ENCODE assay signal across 14 cellular contexts in the genomic region with DNA sequence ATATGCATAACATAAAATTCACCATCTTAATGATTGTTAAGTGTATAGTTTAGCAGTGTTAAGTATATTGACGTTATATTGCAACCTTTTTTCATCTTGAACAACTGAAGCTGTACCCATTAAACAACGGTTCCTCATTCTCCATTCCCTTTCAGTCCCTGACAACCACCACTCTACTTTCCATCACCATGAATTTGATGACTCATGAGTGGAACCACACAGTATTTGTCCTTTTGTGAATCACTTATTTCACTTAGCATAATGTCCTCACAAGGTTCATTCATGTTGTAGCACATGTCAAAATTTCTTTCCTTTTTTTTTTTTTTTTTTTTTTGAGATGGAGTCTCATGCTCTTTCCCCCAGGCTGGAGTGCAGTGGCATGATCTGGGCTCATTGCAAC. TPM values are rescaled to one million over a fixed set of nuclear protein-coding genes. Genes with fewer than 3 reads are reported as not detected.
DNase-seq lines count a peak whose midpoint lies in the region; ATAC-seq, FAIRE-seq and TF ChIP-seq lines count a peak whose summit lies in the region.
"Had no signal": no experiment of that assay in that cellular context is flagged by ENCODE, and none has a peak within 500 bp of the region (broad histone marks: within the 10 kb centered on the region; RNA-seq: fewer than 3 reads in every experiment).

No MANE protein-coding gene starts in this region.

- no peaks in the 10 kb centered on the region for H3K9me2 ChIP-seq in PC-9 (ENCODE audit: insufficient read depth)

- TF ChIP-seq CTCF in PC-9 (conservative IDR thresholded peaks at IDR 0.05), result no peak
- TF ChIP-seq CTCF in bronchial epithelial cell (IDR thresholded peaks at IDR 0.05; ENCODE audit: insufficient read depth, low read length, severe bottlenecking), result no peak

- H3K27ac ChIP-seq in PC-9, result peak overlapping the region; percentile 82
- H3K27ac ChIP-seq: dorsolateral prefrontal cortex, VCaP had no signal

- no peaks in the 10 kb centered on the region for H3K79me2 ChIP-seq in PC-9 (ENCODE audit: low read depth)

- no peaks in the 10 kb centered on the region for H3K36me3 Mint-ChIP-seq in activated CD8-positive, alpha-beta memory T cell treated with anti-CD3 and anti-CD28 coated beads, Interleukin-2, amount 10 ng/mL, durations not matched to agents 7 days and 5 days
- no peaks in the 10 kb centered on the region for H3K36me3 Mint-ChIP-seq in stimulated activated effector memory CD8-positive, alpha-beta T cell treated with anti-CD3 and anti-CD28 coated beads, Interleukin-12 subunit alpha, Interleukin-12 subunit beta, amount 100 ng/mL, for 72 hours

- peak; percentile 37 for ATAC-seq in activated CD8-positive, alpha-beta memory T cell treated with anti-CD3 and anti-CD28 coated beads, Interleukin-2, amount 10 ng/mL, durations not matched to agents 7 days and 5 days
- ATAC-seq in stimulated activated effector memory CD8-positive, alpha-beta T cell treated with anti-CD3 and anti-CD28 coated beads, Interleukin-12 subunit alpha, Interleukin-12 subunit beta, amount 100 ng/mL, for 72 hours, result peak; percentile 85

- H3K4me3 Mint-ChIP-seq in activated CD8-positive, alpha-beta memory T cell treated with anti-CD3 and anti-CD28 coated beads, Interleukin-2, amount 10 ng/mL, durations not matched to agents 7 days and 5 days, result no peak overlapping the region
- no peak overlapping the region for H3K4me3 Mint-ChIP-seq in stimulated activated effector memory CD8-positive, alpha-beta T cell treated with anti-CD3 and anti-CD28 coated beads, Interleukin-12 subunit alpha, Interleukin-12 subunit beta, amount 100 ng/mL, for 72 hours

- H2AFZ ChIP-seq in PC-9, result no peak overlapping the region

- intact Hi-C loops in PC-9 (cut with micrococcal nuclease; ENCODE audit: unreplicated experiment), result no loop called here

- H3K9me3 Mint-ChIP-seq in activated CD8-positive, alpha-beta memory T cell treated with anti-CD3 and anti-CD28 coated beads, Interleukin-2, amount 10 ng/mL, durations not matched to agents 7 days and 5 days (ENCODE audit: low read depth), result no peaks in the 10 kb centered on the region
- H3K9me3 Mint-ChIP-seq in stimulated activated effector memory CD8-positive, alpha-beta T cell treated with anti-CD3 and anti-CD28 coated beads, Interleukin-12 subunit alpha, Interleukin-12 subunit beta, amount 100 ng/mL, for 72 hours, result no peaks in the 10 kb centered on the region

- no peak overlapping the region for H3K27ac Mint-ChIP-seq in activated CD8-positive, alpha-beta memory T cell treated with anti-CD3 and anti-CD28 coated beads, Interleukin-2, amount 10 ng/mL, durations not matched to agents 7 days and 5 days
- no peak overlapping the region for H3K27ac Mint-ChIP-seq in stimulated activated effector memory CD8-positive, alpha-beta T cell treated with anti-CD3 and anti-CD28 coated beads, Interleukin-12 subunit alpha, Interleukin-12 subunit beta, amount 100 ng/mL, for 72 hours

- CTCF ChIA-PET in activated CD8-positive, alpha-beta memory T cell treated with anti-CD3 and anti-CD28 coated beads, Interleukin-2, amount 10 ng/mL, durations not matched to agents 7 days and 5 days (lab: Charles Lee), result no interaction called here
- CTCF ChIA-PET in PC-9 (lab: Charles Lee), result no interaction called here

- DNase-seq in activated CD8-positive, alpha-beta memory T cell treated with anti-CD3 and anti-CD28 coated beads, Interleukin-2, amount 10 ng/mL, durations not matched to agents 7 days and 5 days, result no peak
- DNase-seq in activated CD8-positive, alpha-beta memory T cell treated with anti-CD3 and anti-CD28 coated beads for 24 hours, result no peak
- DNase-seq in PC-9 (peak in 1 of 2 experiments; percentile 73), bronchial epithelial cell (ENCODE audit: low read depth) (peak; percentile 86), G401 (ENCODE audit: low spot score) (no peak), GF-D8 (lab: John Stamatoyannopoulos, UW) (no peak)
- DNase-seq in stimulated activated effector memory CD8-positive, alpha-beta T cell treated with anti-CD3 and anti-CD28 coated beads, Interleukin-12 subunit alpha, Interleukin-12 subunit beta, amount 100 ng/mL, for 72 hours (ENCODE audit: low spot score in 2 of 2), result no peak
- no peak for DNase-seq in activated effector memory CD4-positive, alpha-beta T cell treated with Interleukin-2 at 50 U/mL for 16 hours
- DNase-seq: activated naive CD4-positive, alpha-beta T cell; dorsolateral prefrontal cortex; hypothalamus; NCI-H748 treated with DMSO at 0.1 percent for 48 hours had no signal

- H3K36me3 ChIP-seq in PC-9 (ENCODE audit: low read depth) (no peaks in the 10 kb centered on the region), bronchial epithelial cell (ENCODE audit: control insufficient read depth, insufficient read depth, low read length) (no peaks in the 10 kb centered on the region)

- no peak for FAIRE-seq in bronchial epithelial cell (lab: Jason Lieb, UNC)

- peaks cover 34% of the 10 kb centered on the region for H3K4me1 ChIP-seq in PC-9 (replicated peaks; ENCODE audit: insufficient read depth)

- H3K4me3 ChIP-seq in PC-9 (no peak overlapping the region), bronchial epithelial cell (ENCODE audit: low read depth, low read length) (no peak overlapping the region)
- H3K4me3 ChIP-seq: dorsolateral prefrontal cortex had no signal

- BruUV-seq in PC-9 (replicated peaks; lab: Mats Ljungman, UMichigan), result no TSS peak

- H3F3A ChIP-seq in PC-9 (ENCODE audit: insufficient read depth, low read depth), result peaks cover 42% of the 10 kb centered on the region

- no peaks in the 10 kb centered on the region for H3K9me3 ChIP-seq in PC-9 (ENCODE audit: insufficient read depth, low read depth)

- peak overlapping the region; percentile 51; the same call in 1 of the 2 replicates for H3K4me2 ChIP-seq in PC-9

- in situ Hi-C loops in G401 (cut with HindIII; ENCODE audit: low sequenced_read_pairs), result no loop called here

- POLR2A ChIA-PET in PC-9 (lab: Charles Lee; ENCODE audit: unreplicated experiment), result no interaction called here

- peaks cover 7% of the 10 kb centered on the region for H3K27me3 Mint-ChIP-seq in activated CD8-positive, alpha-beta memory T cell treated with anti-CD3 and anti-CD28 coated beads, Interleukin-2, amount 10 ng/mL, durations not matched to agents 7 days and 5 days

- H3K27me3 ChIP-seq in PC-9 (ENCODE audit: insufficient read depth, low read depth), result no peaks in the 10 kb centered on the region
- no peaks in the 10 kb centered on the region for H3K27me3 ChIP-seq in bronchial epithelial cell (ENCODE audit: control insufficient read depth, insufficient read depth, low read length)

- H4K20me1 ChIP-seq in PC-9 (ENCODE audit: insufficient read depth), result no peaks in the 10 kb centered on the region

- H3K4me1 Mint-ChIP-seq in activated CD8-positive, alpha-beta memory T cell treated with anti-CD3 and anti-CD28 coated beads, Interleukin-2, amount 10 ng/mL, durations not matched to agents 7 days and 5 days, result peaks cover 37% of the 10 kb centered on the region
- peaks cover 17% of the 10 kb centered on the region for H3K4me1 Mint-ChIP-seq in stimulated activated effector memory CD8-positive, alpha-beta T cell treated with anti-CD3 and anti-CD28 coated beads, Interleukin-12 subunit alpha, Interleukin-12 subunit beta, amount 100 ng/mL, for 72 hours

RNA-seq across cellular contexts. Expression of gene HOXB1, which starts 46.0 kb away (rescaled TPM):
- total RNA-seq in activated CD8-positive, alpha-beta memory T cell treated with anti-CD3 and anti-CD28 coated beads, Interleukin-2, amount 10 ng/mL, durations not matched to agents 7 days and 5 days, result not detected
- total RNA-seq in PC-9 (2021), result not detected in 2 replicates
- total RNA-seq in bronchial epithelial cell, result under 0.01 TPM in 1 of 2 replicates, not detected in the other
- total RNA-seq in G401 (2014; rRNA removed; shearing (Covaris generic)), result not detected in 2 replicates
- total RNA-seq: dorsolateral prefrontal cortex, skeletal muscle tissue had no signal

RNA-seq across cellular contexts. Expression of gene SKAP1, which starts 54.8 kb away (rescaled TPM):
- 10 to 100 TPM; 75.5 to 91.4 TPM for total RNA-seq in activated CD8-positive, alpha-beta memory T cell treated with anti-CD3 and anti-CD28 coated beads, Interleukin-2, amount 10 ng/mL, durations not matched to agents 7 days and 5 days
- total RNA-seq in PC-9 (2021) (0.31 and 0.85 TPM in 2 replicates), bronchial epithelial cell (not detected in 2 replicates)
- not detected in 2 replicates for total RNA-seq in G401 (2014; rRNA removed; shearing (Covaris generic))

Comparison
In these comparisons a context has a peak if more than half of its experiments do, and no peak if none do; other contexts are left out.
1. RNA of gene SKAP1, which starts 54.8 kb away (total RNA-seq): 75.5 to 91.4 TPM in activated CD8-positive, alpha-beta memory T cell treated with anti-CD3 and anti-CD28 coated beads, Interleukin-2, amount 10 ng/mL, durations not matched to agents 7 days and 5 days; 0.31 to 0.85 TPM in PC-9, not detected in bronchial epithelial cell and not detected in G401; every median in the first group is over 10 times any median in the second.